13 cellular contexts compared by ENCODE assay signal in the genomic region with DNA sequence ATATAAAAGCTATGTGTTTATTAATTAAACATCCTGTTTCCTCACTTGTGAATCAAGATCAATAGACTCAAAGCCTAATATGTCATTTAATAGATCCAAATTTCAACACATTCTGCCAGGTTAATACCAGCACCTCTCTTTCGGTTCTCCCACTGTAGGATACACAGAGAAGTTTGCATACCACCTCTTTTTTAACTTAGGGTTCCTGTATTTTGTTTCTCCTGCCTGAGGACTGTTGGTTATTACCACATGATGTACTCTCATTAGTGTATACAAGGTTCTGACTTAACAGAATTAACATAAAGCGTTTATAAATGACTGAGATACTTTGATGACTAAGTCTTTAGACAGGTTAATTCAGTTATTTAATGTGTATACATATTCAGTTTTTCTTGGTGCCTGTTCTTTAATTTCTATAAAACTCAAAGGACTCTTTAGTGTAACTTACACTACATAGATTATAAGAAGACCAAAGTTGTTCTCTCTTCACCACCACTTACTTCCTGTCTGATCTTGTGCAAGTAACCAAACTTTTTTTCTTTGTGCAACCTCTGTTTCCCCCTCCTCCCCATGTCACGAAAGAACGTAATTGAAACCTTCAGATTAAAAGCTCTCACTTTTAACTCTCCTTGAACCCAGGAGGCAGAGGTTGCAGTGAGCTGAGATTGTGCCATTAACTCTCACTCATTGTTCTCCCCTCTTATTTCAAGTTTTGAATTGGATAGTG.
DNase-seq lines count a peak whose midpoint lies in the region; ATAC-seq and TF ChIP-seq lines count a peak whose summit lies in the region.
"Had no signal": no experiment of that assay in that cellular context is flagged by ENCODE, and none has a peak within 500 bp of the region (broad histone marks: within the 10 kb centered on the region; RNA-seq: fewer than 3 reads in every experiment).

No MANE protein-coding gene starts in this region.

- H3K36me3 ChIP-seq in IMR-90 (ENCODE audit: control insufficient read depth, insufficient read depth, low read length) (peaks cover 5% of the 10 kb centered on the region; the same call in 1 of the 2 replicates), stomach (peaks cover 13 to 54% (median 39%) of the 10 kb centered on the region in 4 donors), vagina (no peaks in the 10 kb centered on the region), ascending aorta (peaks cover 0 to 16% of the 10 kb centered on the region in 2 donors)

- peaks cover 5 to 45% of the 10 kb centered on the region in 2 experiments for H3K79me1 ChIP-seq in IMR-90 (ENCODE audit: low read depth in 1 of 2, low read length in 2 of 2)

- 0 out of 2 replicates have a peak overlapping the region, but pooled peaks have one; percentile 31 for H3K14ac ChIP-seq in IMR-90 (replicated peaks; ENCODE audit: low read depth, low read length)

- dilution Hi-C loops in IMR-90 (cut with HindIII; ENCODE audit: low sequenced_read_pairs, unreplicated experiment), result no loop called here

- peaks cover 36% of the 10 kb centered on the region for H3K4me1 Mint-ChIP-seq in activated naive CD4-positive, alpha-beta T cell treated with anti-CD3 and anti-CD28 coated beads for 36 hours (ENCODE audit: low read depth)
- H3K4me1 Mint-ChIP-seq in activated T-helper 2 cell treated with anti-CD3 and anti-CD28 coated beads, Interferon-gamma antibody, Interleukin-2, Interleukin-4, amounts not matched to agents 10 μg/mL and 5 μg/mL and 100 μg/mL, durations not matched to agents 14 hours and 24 hours and 36 hours (ENCODE audit: low read depth), result peaks cover 64% of the 10 kb centered on the region

- H3K27me3 Mint-ChIP-seq in activated naive CD4-positive, alpha-beta T cell treated with anti-CD3 and anti-CD28 coated beads for 36 hours (ENCODE audit: low read depth), result no peaks in the 10 kb centered on the region
- H3K27me3 Mint-ChIP-seq in activated T-helper 2 cell treated with anti-CD3 and anti-CD28 coated beads, Interferon-gamma antibody, Interleukin-2, Interleukin-4, amounts not matched to agents 10 μg/mL and 5 μg/mL and 100 μg/mL, durations not matched to agents 14 hours and 24 hours and 36 hours (ENCODE audit: low read depth), result no peaks in the 10 kb centered on the region

- H3K23ac ChIP-seq in IMR-90 (ENCODE audit: low read depth, low read length), result no peak overlapping the region; the same call in 1 of the 2 replicates

- no peak overlapping the region for H4K8ac ChIP-seq in IMR-90 (ENCODE audit: low read depth in 2 of 2, low read length in 2 of 2)

- no peaks in the 10 kb centered on the region for H3K36me3 Mint-ChIP-seq in activated naive CD4-positive, alpha-beta T cell treated with anti-CD3 and anti-CD28 coated beads for 36 hours (ENCODE audit: low read depth)
- peaks cover 15% of the 10 kb centered on the region for H3K36me3 Mint-ChIP-seq in activated T-helper 2 cell treated with anti-CD3 and anti-CD28 coated beads, Interferon-gamma antibody, Interleukin-2, Interleukin-4, amounts not matched to agents 10 μg/mL and 5 μg/mL and 100 μg/mL, durations not matched to agents 14 hours and 24 hours and 36 hours (ENCODE audit: low read depth)

- no peak overlapping the region for H3K56ac ChIP-seq in IMR-90 (ENCODE audit: extremely low read depth, insufficient read depth, low read length)

- H4K91ac ChIP-seq in IMR-90 (ENCODE audit: insufficient read depth, low read depth, low read length), result no peak overlapping the region

- H2AK9ac ChIP-seq in IMR-90 (replicated peaks; ENCODE audit: low read depth, low read length, poor library complexity), result no peak overlapping the region

- no CpG with 5 or more reads among the region's 4 CpGs for WGBS in IMR-90 (ENCODE audit: extremely low coverage in 2 of 2, insufficient read length in 1 of 2), 2 experiments
- 57 to 80% (median 60%) methylated on average over 4 of the region's 4 CpGs for WGBS in stomach, 5 donors

- peak; percentile 29 for DNase-seq in activated naive CD4-positive, alpha-beta T cell treated with anti-CD3 and anti-CD28 coated beads for 36 hours
- DNase-seq in activated naive CD4-positive, alpha-beta T cell treated with Interleukin-2 at 50 U/mL for 16 hours, result no peak
- DNase-seq in IMR-90 (no peak), stomach (no peak), vagina (ENCODE audit: extremely low spot score in 2 of 2) (no peak), ascending aorta (ENCODE audit: low spot score in 2 of 2) (no peak)
- peak; percentile 20 for DNase-seq in activated T-helper 2 cell treated with anti-CD3 and anti-CD28 coated beads, Interferon-gamma antibody, Interleukin-2, Interleukin-4, amounts not matched to agents 10 μg/mL and 5 μg/mL and 100 μg/mL, durations not matched to agents 14 hours and 24 hours and 36 hours (ENCODE audit: low spot score)
- DNase-seq: activated gamma-delta T cell treated with Interleukin-2 at 50 U/mL for 16 hours, GDM1, midbrain, NCI-H774 had no signal

- H2AFZ ChIP-seq in IMR-90 (replicated peaks; ENCODE audit: low read length, poor library complexity), result no peak overlapping the region

- no peak overlapping the region for H3K4me2 ChIP-seq in IMR-90 (ENCODE audit: low read depth, low read length)

- H4K5ac ChIP-seq in IMR-90 (ENCODE audit: low read depth, low read length), result no peak overlapping the region

- H3K9ac ChIP-seq in IMR-90 (ENCODE audit: low read depth, low read length), result no peak overlapping the region

- H3K27ac ChIP-seq in IMR-90 (ENCODE audit: insufficient read depth, low read length), result no peak overlapping the region
- H3K27ac ChIP-seq in stomach, result peak overlapping the region in 3 of 5 donors; percentile 1 to 68 (median 57)
- H3K27ac ChIP-seq in vagina, result no peak overlapping the region
- no peak overlapping the region for H3K27ac ChIP-seq in ascending aorta

- in situ Hi-C loops in IMR-90 (cut with MboI; ENCODE audit: low sequenced_read_pairs), result no loop called here

- H3K9me3 ChIP-seq in IMR-90 (ENCODE audit: control insufficient read depth, insufficient read depth, low read length) (no peaks in the 10 kb centered on the region), stomach (no peaks in the 10 kb centered on the region), vagina (no peaks in the 10 kb centered on the region), ascending aorta (no peaks in the 10 kb centered on the region)

- TF ChIP-seq RAD21 in IMR-90 (IDR thresholded peaks at IDR 0.05; ENCODE audit: low read length), result no peak

- no peak for TF ChIP-seq EP300 in stomach (IDR thresholded peaks at IDR 0.05)

- no peak overlapping the region for H3K4me3 Mint-ChIP-seq in activated naive CD4-positive, alpha-beta T cell treated with anti-CD3 and anti-CD28 coated beads for 36 hours
- H3K4me3 Mint-ChIP-seq in activated T-helper 2 cell treated with anti-CD3 and anti-CD28 coated beads, Interferon-gamma antibody, Interleukin-2, Interleukin-4, amounts not matched to agents 10 μg/mL and 5 μg/mL and 100 μg/mL, durations not matched to agents 14 hours and 24 hours and 36 hours (ENCODE audit: low read depth), result peak overlapping the region; percentile 35

- H3K27ac Mint-ChIP-seq in activated naive CD4-positive, alpha-beta T cell treated with anti-CD3 and anti-CD28 coated beads for 36 hours, result peak overlapping the region; percentile 55
- H3K27ac Mint-ChIP-seq in activated T-helper 2 cell treated with anti-CD3 and anti-CD28 coated beads, Interferon-gamma antibody, Interleukin-2, Interleukin-4, amounts not matched to agents 10 μg/mL and 5 μg/mL and 100 μg/mL, durations not matched to agents 14 hours and 24 hours and 36 hours, result peak overlapping the region; percentile 89

- no peak overlapping the region for H2BK20ac ChIP-seq in IMR-90 (ENCODE audit: low read depth, low read length)

- ATAC-seq in IMR-90 (ENCODE audit: low read depth) (peak; percentile 37), GM21515 (IDR thresholded peaks at IDR 0.05; ENCODE audit: unreplicated experiment) (no peak)

- no TSS peak for BruUV-seq in IMR-90 (replicated peaks; lab: Mats Ljungman, UMichigan)

- H3K4me3 ChIP-seq in IMR-90 (ENCODE audit: insufficient read depth, low read depth, low read length) (no peak overlapping the region), stomach (no peak overlapping the region), vagina (no peak overlapping the region), ascending aorta (no peak overlapping the region)
- H3K4me3 ChIP-seq: skin epidermis had no signal

- no peak overlapping the region for H2BK15ac ChIP-seq in IMR-90 (ENCODE audit: low read depth, low read length)

- CTCF ChIA-PET in activated naive CD4-positive, alpha-beta T cell treated with anti-CD3 and anti-CD28 coated beads for 36 hours (lab: Charles Lee), result no interaction called here
- CTCF ChIA-PET in IMR-90 (lab: Yijun Ruan, JAX), result no interaction called here

- H2AK5ac ChIP-seq in IMR-90 (ENCODE audit: low read depth, low read length), result no peak overlapping the region

- no peak overlapping the region for H2BK5ac ChIP-seq in IMR-90 (ENCODE audit: low read depth, low read length, poor library complexity, severe bottlenecking)

- POLR2A ChIA-PET in IMR-90 (lab: Charles Lee; ENCODE audit: unreplicated experiment), result no interaction called here

- no peak for TF ChIP-seq POLR2A in IMR-90 (IDR thresholded peaks at IDR 0.05; ENCODE audit: low read depth, low read length)
- no peak for TF ChIP-seq POLR2A in stomach (IDR thresholded peaks at IDR 0.05)
- no peak for TF ChIP-seq POLR2A in vagina (IDR thresholded peaks at IDR 0.05)

- H3K27me3 ChIP-seq in IMR-90 (ENCODE audit: control insufficient read depth, insufficient read depth, low read length), result no peaks in the 10 kb centered on the region
- H3K27me3 ChIP-seq in stomach, result no peaks in the 10 kb centered on the region
- no peaks in the 10 kb centered on the region for H3K27me3 ChIP-seq in vagina
- no peaks in the 10 kb centered on the region for H3K27me3 ChIP-seq in ascending aorta

- no peak overlapping the region for H2BK120ac ChIP-seq in IMR-90 (ENCODE audit: low read depth, low read length)

- no peak overlapping the region for H3K4ac ChIP-seq in IMR-90 (ENCODE audit: low read depth, low read length)

- no peaks in the 10 kb centered on the region for H3K9me3 Mint-ChIP-seq in activated naive CD4-positive, alpha-beta T cell treated with anti-CD3 and anti-CD28 coated beads for 36 hours
- peaks cover 9% of the 10 kb centered on the region for H3K9me3 Mint-ChIP-seq in activated T-helper 2 cell treated with anti-CD3 and anti-CD28 coated beads, Interferon-gamma antibody, Interleukin-2, Interleukin-4, amounts not matched to agents 10 μg/mL and 5 μg/mL and 100 μg/mL, durations not matched to agents 14 hours and 24 hours and 36 hours

- no peak overlapping the region for H3K18ac ChIP-seq in IMR-90 (ENCODE audit: low read depth, low read length)

- intact Hi-C loops in activated naive CD4-positive, alpha-beta T cell treated with anti-CD3 and anti-CD28 coated beads for 36 hours (cut with micrococcal nuclease), result loop anchor here (1.0 to 5.0 kb wide), 6 partner anchors 15 to 1433 kb away; a partner anchor contains a TSS
- intact Hi-C loops in IMR-90 (cut with micrococcal nuclease) (no loop called here), stomach (cut with DNase I; ENCODE audit: low total_unique reads) (no loop called here), vagina (cut with DNase I) (no loop called here), ascending aorta (cut with DNase I) (no loop called here)
- intact Hi-C loops in activated T-helper 2 cell treated with anti-CD3 and anti-CD28 coated beads, Interferon-gamma antibody, Interleukin-2, Interleukin-4, amounts not matched to agents 10 μg/mL and 5 μg/mL and 100 μg/mL, durations not matched to agents 14 hours and 24 hours and 36 hours (cut with micrococcal nuclease), result loop anchor here (1.0 to 5.0 kb wide), 2 partner anchors 15 to 68 kb away; no protein-coding TSS in a partner anchor

- peaks cover 15% of the 10 kb centered on the region; the same call in 1 of the 2 replicates for H4K20me1 ChIP-seq in IMR-90 (ENCODE audit: insufficient read depth, low read length)

- H3K9me1 ChIP-seq in IMR-90 (ENCODE audit: insufficient read depth, low read length), result peaks cover 23% of the 10 kb centered on the region

- peaks cover 5% of the 10 kb centered on the region for H3K4me1 ChIP-seq in IMR-90 (ENCODE audit: control insufficient read depth, insufficient read depth, low read length)
- peaks cover 6 to 44% (median 11%) of the 10 kb centered on the region in 4 donors for H3K4me1 ChIP-seq in stomach
- H3K4me1 ChIP-seq in vagina, result no peaks in the 10 kb centered on the region
- no peaks in the 10 kb centered on the region for H3K4me1 ChIP-seq in ascending aorta

- TF ChIP-seq CTCF in IMR-90 (conservative IDR thresholded peaks at IDR 0.05; ENCODE audit: low read depth, low read length) (no peak), stomach (IDR thresholded peaks at IDR 0.05) (no peak), vagina (IDR thresholded peaks at IDR 0.05) (no peak), ascending aorta (IDR thresholded peaks at IDR 0.05) (no peak)

Comparison
In these comparisons a context has a peak if more than half of its experiments do, and no peak if none do; other contexts are left out.
1. DNase-seq: peak in activated naive CD4-positive, alpha-beta T cell treated with anti-CD3 and anti-CD28 coated beads for 36 hours (single experiment) and activated T-helper 2 cell treated with anti-CD3 and anti-CD28 coated beads, Interferon-gamma antibody, Interleukin-2, Interleukin-4, amounts not matched to agents 10 μg/mL and 5 μg/mL and 100 μg/mL, durations not matched to agents 14 hours and 24 hours and 36 hours (single experiment); none in activated naive CD4-positive, alpha-beta T cell treated with Interleukin-2 at 50 U/mL for 16 hours (single experiment), IMR-90 (single experiment), stomach (single experiment), vagina (0 of 2) and ascending aorta (0 of 2).
2. H3K27ac ChIP-seq: peak in stomach (3 of 5); none in IMR-90 (single experiment), vagina (single experiment) and ascending aorta (0 of 2).
3. intact Hi-C loops: an anchor here in activated naive CD4-positive, alpha-beta T cell treated with anti-CD3 and anti-CD28 coated beads for 36 hours (1.0 to 5.0 kb wide) and activated T-helper 2 cell treated with anti-CD3 and anti-CD28 coated beads, Interferon-gamma antibody, Interleukin-2, Interleukin-4, amounts not matched to agents 10 μg/mL and 5 μg/mL and 100 μg/mL, durations not matched to agents 14 hours and 24 hours and 36 hours (1.0 to 5.0 kb wide); none called in IMR-90, stomach, vagina and ascending aorta.